ENCODE assay signal across 17 cellular contexts in the genomic region with DNA sequence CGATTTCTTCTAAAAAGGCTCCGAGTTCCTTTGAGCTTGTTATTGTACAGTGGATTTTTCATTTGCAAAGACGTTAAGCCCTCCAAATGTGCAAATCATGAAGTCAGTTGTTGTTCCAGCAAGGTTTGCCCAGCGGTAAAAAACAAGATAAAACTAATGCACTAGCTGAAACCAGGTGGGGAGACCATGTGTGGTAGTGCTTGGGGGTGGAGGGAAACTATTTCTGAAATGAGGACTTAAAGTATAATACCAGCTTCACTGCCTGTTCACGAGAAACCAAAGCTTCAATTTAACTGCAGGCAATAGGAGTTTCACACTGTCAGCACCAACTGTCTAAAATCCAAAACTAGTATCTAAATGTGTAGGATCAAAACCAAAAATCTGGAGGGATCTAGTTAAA. TPM values are rescaled to one million over a fixed set of nuclear protein-coding genes. Genes with fewer than 3 reads are reported as not detected.
"Had no signal": no experiment of that assay in that cellular context is flagged by ENCODE, and none has a peak within 500 bp of the region (broad histone marks: within the 10 kb centered on the region; RNA-seq: fewer than 3 reads in every experiment).

No MANE protein-coding gene starts in this region.

- H3K27me3 Mint-ChIP-seq: activated naive CD8-positive, alpha-beta T cell treated with anti-CD3 and anti-CD28 coated beads for 36 hours; effector memory CD8-positive, alpha-beta T cell; naive thymus-derived CD4-positive, alpha-beta T cell had no signal

- H3K27ac Mint-ChIP-seq: dendritic cell treated with granulocyte-macrophage colony-stimulating factor and Interleukin-4, amounts not matched to agents 40 ng/mL and 50 ng/mL, for 4 days; effector memory CD8-positive, alpha-beta T cell had no signal

- H3K9me3 Mint-ChIP-seq: activated naive CD8-positive, alpha-beta T cell treated with anti-CD3 and anti-CD28 coated beads for 36 hours; dendritic cell treated with granulocyte-macrophage colony-stimulating factor and Interleukin-4, amounts not matched to agents 40 ng/mL and 50 ng/mL, for 4 days; effector memory CD8-positive, alpha-beta T cell; naive thymus-derived CD4-positive, alpha-beta T cell had no signal

- H3K9me3 ChIP-seq: gastrocnemius medialis, right atrium auricular region, transverse colon had no signal

- H3K4me1 ChIP-seq: gastrocnemius medialis, right atrium auricular region had no signal

- H3K27me3 ChIP-seq: right atrium auricular region, transverse colon had no signal

- H3K4me3 Mint-ChIP-seq: activated naive CD8-positive, alpha-beta T cell treated with anti-CD3 and anti-CD28 coated beads for 36 hours; dendritic cell treated with granulocyte-macrophage colony-stimulating factor and Interleukin-4, amounts not matched to agents 40 ng/mL and 50 ng/mL, for 4 days; effector memory CD8-positive, alpha-beta T cell; naive thymus-derived CD4-positive, alpha-beta T cell had no signal

- DNase-seq: activated CD4-positive, alpha-beta T cell treated with anti-CD3 and anti-CD28 coated beads, Interleukin-2, amount 50 U/mL, for 48 hours; activated CD4-positive, CD25-positive, alpha-beta regulatory T cell treated with anti-CD3 and anti-CD28 coated beads, Interleukin-2, amount 50 U/mL, for 72 hours; activated CD8-positive, alpha-beta memory T cell treated with anti-CD3 and anti-CD28 coated beads, Interleukin-2, amount 50 U/mL, for 48 hours; activated effector memory CD4-positive, alpha-beta T cell treated with Interleukin-2 at 50 U/mL for 16 hours; activated naive CD8-positive, alpha-beta T cell treated with anti-CD3 and anti-CD28 coated beads for 36 hours; anterior cingulate cortex; cerebellar nuclear complex; effector memory CD8-positive, alpha-beta T cell; gastrocnemius medialis; kidney glomerular epithelial cell; naive thymus-derived CD4-positive, alpha-beta T cell; nucleus accumbens; transverse colon had no signal

- ATAC-seq: effector memory CD8-positive, alpha-beta T cell; gastrocnemius medialis; naive thymus-derived CD4-positive, alpha-beta T cell had no signal

- H3K4me3 ChIP-seq: gastrocnemius medialis, right atrium auricular region, skin epidermis, transverse colon had no signal

- H3K27ac ChIP-seq: epithelial cell of prostate, gastrocnemius medialis, right atrium auricular region, transverse colon had no signal

RNA-seq across cellular contexts. Expression of a gene that starts 39.7 kb away (rescaled TPM):
- total RNA-seq: gastrocnemius medialis; naive thymus-derived CD4-positive, alpha-beta T cell had no signal
- polyA plus RNA-seq: naive thymus-derived CD4-positive, alpha-beta T cell had no signal
